8 cellular contexts compared by ENCODE assay signal in genomic region chr14:93023039-93023438, GRCh38.
A peak's percentile ranks its signal among the peaks of the same experiment; 100 is the strongest.
DNase-seq lines count a peak whose midpoint lies in the region; ATAC-seq lines count a peak whose summit lies in the region.
"Had no signal": no experiment of that assay in that cellular context is flagged by ENCODE, and none has a peak within 500 bp of the region (broad histone marks: within the 10 kb centered on the region; RNA-seq: fewer than 3 reads in every experiment).

No MANE protein-coding gene starts in this region.

- intact Hi-C loops in head of caudate nucleus (cut with DNase I): no loop called here

- ATAC-seq in GM18907 (IDR thresholded peaks at IDR 0.05; ENCODE audit: unreplicated experiment): no peak
- no peak for ATAC-seq in GM21381 (IDR thresholded peaks at IDR 0.05; ENCODE audit: unreplicated experiment)
- no peak for ATAC-seq in HG03095 (IDR thresholded peaks at IDR 0.05; ENCODE audit: unreplicated experiment)

- in situ Hi-C loops in ACHN (cut with HindIII; ENCODE audit: low pct_ligation_motif_present, low pct_unique_long_range_greater_than_20kb, low sequenced_read_pairs): no loop called here

- DNase-seq in ACHN (peak; percentile 16), COLO668 (lab: John Stamatoyannopoulos, UW; ENCODE audit: unreplicated experiment) (peak; percentile 21), RKO (ENCODE audit: low spot score) (peak; percentile 44), head of caudate nucleus (peak in 26 of 42 donors; percentile 43 to 90 (median 68))
- DNase-seq: activated naive CD8-positive, alpha-beta T cell treated with anti-CD3 and anti-CD28 coated beads, Interleukin-2, amount 50 U/mL, for 24 hours had no signal

Comparison
In these comparisons a context has a peak if more than half of its experiments do, and no peak if none do; other contexts are left out.
1. DNase-seq: peak in every context shown above with its lines; median percentile 68 in head of caudate nucleus; 44 in RKO; 21 in COLO668; 16 in ACHN.